ENCODE assay signal across 9 cellular contexts in the genomic region with DNA sequence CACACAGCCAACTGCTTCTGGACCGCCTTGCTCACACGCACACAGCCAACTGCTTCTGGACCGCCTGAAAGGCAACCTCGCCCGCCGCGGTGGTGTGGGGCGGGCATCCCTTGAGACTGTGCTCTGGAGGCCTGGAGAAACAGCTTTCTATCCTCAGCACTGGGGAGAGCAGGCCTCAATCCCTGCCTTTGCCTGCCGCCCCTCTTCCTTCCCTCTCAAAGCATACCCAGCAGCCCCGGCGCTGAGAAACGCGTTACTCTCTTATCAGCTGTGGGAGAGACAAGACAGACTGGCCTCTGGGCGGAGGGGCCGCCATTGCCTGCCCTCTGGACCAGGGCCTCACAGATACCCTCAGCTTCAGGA. TPM values are rescaled to one million over a fixed set of nuclear protein-coding genes. Genes with fewer than 3 reads are reported as not detected.
DNase-seq lines count a peak whose midpoint lies in the region; ATAC-seq and TF ChIP-seq lines count a peak whose summit lies in the region.
"Had no signal": no experiment of that assay in that cellular context is flagged by ENCODE, and none has a peak within 500 bp of the region (broad histone marks: within the 10 kb centered on the region; RNA-seq: fewer than 3 reads in every experiment).

No MANE protein-coding gene starts in this region.

- H3K9me3 ChIP-seq in right atrium auricular region = no peaks in the 10 kb centered on the region

- POLR2A ChIA-PET in activated CD8-positive, alpha-beta T cell treated with anti-CD3 and anti-CD28 coated beads, Interleukin-2, amount 10 ng/mL, durations not matched to agents 7 days and 5 days (lab: Charles Lee) = interaction anchor here (1.3 kb wide), 1 partner anchor 14 kb away, joined by 3 read pairs; no protein-coding TSS in a partner anchor

- CTCF ChIA-PET in activated CD8-positive, alpha-beta T cell treated with anti-CD3 and anti-CD28 coated beads, Interleukin-2, amount 10 ng/mL, durations not matched to agents 7 days and 5 days (lab: Charles Lee) = interaction anchor here (1.5 to 4.5 kb wide), 4 partner anchors 9 to 26 kb away, joined by 8 to 43 read pairs (median 18); no protein-coding TSS in a partner anchor

- no peaks in the 10 kb centered on the region for H3K9me3 Mint-ChIP-seq in activated CD8-positive, alpha-beta T cell treated with anti-CD3 and anti-CD28 coated beads, Interleukin-2, amount 10 ng/mL, durations not matched to agents 7 days and 5 days (ENCODE audit: insufficient read depth)
- no peaks in the 10 kb centered on the region for H3K9me3 Mint-ChIP-seq in stimulated activated memory B cell treated with anti-CD40 and anti-IgM and Interleukin-4, amounts not matched to agents 10 μg/mL and 1 μg/mL and 100 μg/mL, for 72 hours

- H3K4me1 ChIP-seq in right atrium auricular region = peaks cover 0 to 48% of the 10 kb centered on the region in 2 donors

- peaks cover 44% of the 10 kb centered on the region for H3K4me1 Mint-ChIP-seq in activated CD8-positive, alpha-beta T cell treated with anti-CD3 and anti-CD28 coated beads, Interleukin-2, amount 10 ng/mL, durations not matched to agents 7 days and 5 days (ENCODE audit: low read depth)
- peaks cover 54% of the 10 kb centered on the region for H3K4me1 Mint-ChIP-seq in stimulated activated memory B cell treated with anti-CD40 and anti-IgM and Interleukin-4, amounts not matched to agents 10 μg/mL and 1 μg/mL and 100 μg/mL, for 72 hours

- H3K36me3 Mint-ChIP-seq in activated CD8-positive, alpha-beta T cell treated with anti-CD3 and anti-CD28 coated beads, Interleukin-2, amount 10 ng/mL, durations not matched to agents 7 days and 5 days (ENCODE audit: low read depth) = peaks cover 7% of the 10 kb centered on the region
- H3K36me3 Mint-ChIP-seq in stimulated activated memory B cell treated with anti-CD40 and anti-IgM and Interleukin-4, amounts not matched to agents 10 μg/mL and 1 μg/mL and 100 μg/mL, for 72 hours = peaks cover 6% of the 10 kb centered on the region

- H3K27me3 ChIP-seq in H7 (ENCODE audit: control insufficient read depth, insufficient read depth, low read length) (peaks cover 33% of the 10 kb centered on the region), right atrium auricular region (no peaks in the 10 kb centered on the region)

- no peaks in the 10 kb centered on the region for H3K27me3 Mint-ChIP-seq in activated CD8-positive, alpha-beta T cell treated with anti-CD3 and anti-CD28 coated beads, Interleukin-2, amount 10 ng/mL, durations not matched to agents 7 days and 5 days (ENCODE audit: low read depth)
- H3K27me3 Mint-ChIP-seq in stimulated activated memory B cell treated with anti-CD40 and anti-IgM and Interleukin-4, amounts not matched to agents 10 μg/mL and 1 μg/mL and 100 μg/mL, for 72 hours = no peaks in the 10 kb centered on the region

- no peak overlapping the region for H3K4me3 ChIP-seq in H7 (ENCODE audit: insufficient read depth, low read depth, low read length)
- peak overlapping the region in 1 of 2 donors; percentile 61 for H3K4me3 ChIP-seq in right atrium auricular region

- no peak overlapping the region for H3K27ac Mint-ChIP-seq in activated CD8-positive, alpha-beta T cell treated with anti-CD3 and anti-CD28 coated beads, Interleukin-2, amount 10 ng/mL, durations not matched to agents 7 days and 5 days
- peak overlapping the region; percentile 94 for H3K27ac Mint-ChIP-seq in stimulated activated memory B cell treated with anti-CD40 and anti-IgM and Interleukin-4, amounts not matched to agents 10 μg/mL and 1 μg/mL and 100 μg/mL, for 72 hours

- H3K27ac ChIP-seq in right atrium auricular region = peak overlapping the region; percentile 71 to 77

- no peaks in the 10 kb centered on the region; the same call in 1 of the 2 replicates for H3K36me3 ChIP-seq in H7 (replicated peaks; ENCODE audit: control insufficient read depth, insufficient read depth, low read length)
- H3K36me3 ChIP-seq in right atrium auricular region = no peaks in the 10 kb centered on the region

- TF ChIP-seq CTCF in right atrium auricular region (IDR thresholded peaks at IDR 0.05) = no peak

- DNase-seq in H7 (peak; percentile 51), right atrium auricular region (ENCODE audit: low spot score) (no peak), 8988T (no peak)
- DNase-seq in activated CD8-positive, alpha-beta T cell treated with anti-CD3 and anti-CD28 coated beads, Interleukin-2, amount 10 ng/mL, durations not matched to agents 7 days and 5 days = no peak
- DNase-seq: T1000 had no signal

- ATAC-seq in activated CD8-positive, alpha-beta T cell treated with anti-CD3 and anti-CD28 coated beads, Interleukin-2, amount 10 ng/mL, durations not matched to agents 7 days and 5 days = no peak
- no peak for ATAC-seq in stimulated activated memory B cell treated with anti-CD40 and anti-IgM and Interleukin-4, amounts not matched to agents 10 μg/mL and 1 μg/mL and 100 μg/mL, for 72 hours
- no peak for ATAC-seq in GM18520 (IDR thresholded peaks at IDR 0.05; ENCODE audit: unreplicated experiment)
- ATAC-seq in HG02678 (IDR thresholded peaks at IDR 0.05; ENCODE audit: unreplicated experiment) = no peak

- H3K4me3 Mint-ChIP-seq in activated CD8-positive, alpha-beta T cell treated with anti-CD3 and anti-CD28 coated beads, Interleukin-2, amount 10 ng/mL, durations not matched to agents 7 days and 5 days = peak overlapping the region; percentile 98
- H3K4me3 Mint-ChIP-seq in stimulated activated memory B cell treated with anti-CD40 and anti-IgM and Interleukin-4, amounts not matched to agents 10 μg/mL and 1 μg/mL and 100 μg/mL, for 72 hours = peak overlapping the region; percentile 97

RNA-seq across cellular contexts. Expression of a gene that starts 2.9 kb away (rescaled TPM):
- total RNA-seq in H7 (2014; rRNA removed; shearing (Covaris generic)) = 7.5 and 8.2 TPM in 2 replicates
- 10 to 100 TPM; 33.4 to 34.6 TPM for total RNA-seq in activated CD8-positive, alpha-beta T cell treated with anti-CD3 and anti-CD28 coated beads, Interleukin-2, amount 10 ng/mL, durations not matched to agents 7 days and 5 days
- 10 to 100 TPM; 11.6 to 36.5 TPM for total RNA-seq in right atrium auricular region

RNA-seq across cellular contexts. Expression of a gene that starts 18.4 kb away (rescaled TPM):
- total RNA-seq in H7 (2014; rRNA removed; shearing (Covaris generic)) = not detected in 2 replicates
- total RNA-seq in activated CD8-positive, alpha-beta T cell treated with anti-CD3 and anti-CD28 coated beads, Interleukin-2, amount 10 ng/mL, durations not matched to agents 7 days and 5 days = not detected
- not detected for total RNA-seq in right atrium auricular region
- total RNA-seq: pulmonary artery endothelial cell had no signal

RNA-seq across cellular contexts. Expression of a gene that starts 34.2 kb away (rescaled TPM):
- 7.8 and 11.5 TPM in 2 replicates for total RNA-seq in H7 (2014; rRNA removed; shearing (Covaris generic))
- not detected for total RNA-seq in activated CD8-positive, alpha-beta T cell treated with anti-CD3 and anti-CD28 coated beads, Interleukin-2, amount 10 ng/mL, durations not matched to agents 7 days and 5 days
- 1 to 10 TPM in 1 of 2 donors, not detected in 1; 1.1 TPM for total RNA-seq in right atrium auricular region
- total RNA-seq: pulmonary artery endothelial cell had no signal
